8 cellular contexts compared by ENCODE assay signal in genomic region chr21:34615487-34615814, GRCh38. TPM values are rescaled to one million over a fixed set of nuclear protein-coding genes. Genes with fewer than 3 reads are reported as not detected.
DNase-seq lines count a peak whose midpoint lies in the region; ATAC-seq, FAIRE-seq and TF ChIP-seq lines count a peak whose summit lies in the region.

No MANE protein-coding gene starts in this region.

- H3K4me3 ChIP-seq in BJ (ENCODE audit: low read depth, low read length), result peak overlapping the region; percentile 76
- H3K4me3 ChIP-seq in K562, result peak overlapping the region; percentile 59
- peak overlapping the region; percentile 77 to 86 for H3K4me3 ChIP-seq in mucosa of rectum (ENCODE audit: low read length in 2 of 2)

- in situ Hi-C loops in K562 (cut with MboI), result no loop called here

- H3K36me3 ChIP-seq in BJ (ENCODE audit: control insufficient read depth, insufficient read depth, low read length) (no peaks in the 10 kb centered on the region), K562 (ENCODE audit: control insufficient read depth, insufficient read depth, low read length) (no peaks in the 10 kb centered on the region), mucosa of rectum (ENCODE audit: control insufficient read depth in 2 of 2, insufficient read depth in 2 of 2, low read length in 2 of 2) (no peaks in the 10 kb centered on the region)

- TF ChIP-seq CTCF in BJ (IDR thresholded peaks at IDR 0.05; ENCODE audit: insufficient read depth, low read depth, low read length), result no peak
- TF ChIP-seq CTCF in K562 (IDR thresholded peaks at IDR 0.05 in 2 of 3, conservative IDR thresholded peaks at IDR 0.05 in 1 of 3; ENCODE audit: insufficient read depth in 2 of 3, low read depth in 1 of 3, low read length in 3 of 3), result no peak
- TF ChIP-seq CTCF in GM20000 (IDR thresholded peaks at IDR 0.05; ENCODE audit: extremely low read depth, missing control alignments), result no peak

- no peak for FAIRE-seq in K562 (lab: Jason Lieb, UNC)

- 3% methylated on average over 8 of the region's 8 CpGs for WGBS in K562 (ENCODE audit: insufficient coverage, low coverage, missing lambda C conversion rate)

- peak; percentile 9 for ATAC-seq in HG02571 (IDR thresholded peaks at IDR 0.05; ENCODE audit: unreplicated experiment)
- ATAC-seq in K562, result peak; percentile 3; the same call in 1 of the 3 replicates
- ATAC-seq in GM21825 (IDR thresholded peaks at IDR 0.05; ENCODE audit: unreplicated experiment), result no peak

- TF ChIP-seq EP300 in K562 (IDR thresholded peaks at IDR 0.05; ENCODE audit: low read length), result no peak

- no peaks in the 10 kb centered on the region for H3K9me1 ChIP-seq in K562 (ENCODE audit: control insufficient read depth, insufficient read depth, low read length)

- CTCF ChIA-PET in BJ (lab: Yijun Ruan, JAX) (interaction anchor here (0.7 to 2.6 kb wide), 7 partner anchors 10 to 248 kb away, joined by 3 to 13 read pairs (median 4); no protein-coding TSS in a partner anchor), K562 (lab: Yijun Ruan, JAX; ENCODE audit: low intra/inter-chr PET ratio) (interaction anchor here (0.7 kb wide), 1 partner anchor 425 kb away, joined by 5 read pairs; no protein-coding TSS in a partner anchor)

- peak overlapping the region; percentile 81 for H3K4me2 ChIP-seq in K562 (ENCODE audit: insufficient read depth, low read length)

- no peak for DNase-seq in BJ (ENCODE audit: low read depth)
- DNase-seq in K562 (ENCODE audit: extremely low read depth in 1 of 4, low spot score in 3 of 4), result no peak
- DNase-seq in stimulated activated CD4-positive, alpha-beta T cell treated with anti-CD3 and anti-CD28 coated beads, Interleukin-2, amount 100 ng/mL, for 24 hours, result no peak
- DNase-seq in GM20000 (ENCODE audit: low spot score), result no peak
- DNase-seq in posterior cingulate gyrus, result no peak

- H3K79me2 ChIP-seq in K562 (ENCODE audit: control insufficient read depth, insufficient read depth, low read length), result no peaks in the 10 kb centered on the region; the same call in 2 of the 3 replicates

- TF ChIP-seq RAD21 in K562 (CRISPR knock-in tag; conservative IDR thresholded peaks at IDR 0.05 in 1 of 2, IDR thresholded peaks at IDR 0.05 in 1 of 2), result no peak

- H4K20me1 ChIP-seq in K562 (replicated peaks; ENCODE audit: control insufficient read depth, insufficient read depth, low read length), result no peaks in the 10 kb centered on the region; the same call in 1 of the 2 replicates

- peak overlapping the region; percentile 53 to 92; a peak in 3 of 4 replicates for H3K9ac ChIP-seq in K562 (ENCODE audit: insufficient read depth in 1 of 2, low read depth in 2 of 2, low read length in 2 of 2)
- H3K9ac ChIP-seq in mucosa of rectum (ENCODE audit: low read depth in 1 of 2, low read length in 2 of 2), result peak overlapping the region; percentile 64 to 75

- H3K27me3 ChIP-seq in BJ (ENCODE audit: control insufficient read depth, insufficient read depth, low read length) (peaks cover 4% of the 10 kb centered on the region), K562 (ENCODE audit: control insufficient read depth in 2 of 2, insufficient read depth in 2 of 2, low read length in 2 of 2) (peaks cover 0 to 15% of the 10 kb centered on the region in 2 experiments; a peak in 4 of 5 replicates), mucosa of rectum (ENCODE audit: control insufficient read depth in 2 of 2, insufficient read depth in 2 of 2, low read length in 2 of 2) (no peaks in the 10 kb centered on the region)

- no TSS peak for BruUV-seq in K562 (replicated peaks; lab: Mats Ljungman, UMichigan)

- H3K9me3 ChIP-seq in K562 (replicated peaks; ENCODE audit: control insufficient read depth, insufficient read depth, low read depth, low read length) (no peaks in the 10 kb centered on the region), mucosa of rectum (ENCODE audit: control insufficient read depth in 2 of 2, low read length in 2 of 2) (no peaks in the 10 kb centered on the region)

- POLR2A ChIA-PET in BJ (lab: Charles Lee), result no interaction called here
- POLR2A ChIA-PET in K562 (lab: Yijun Ruan, JAX), result interaction anchor here (0.6 to 1.6 kb wide), 6 partner anchors 15 to 933 kb away, joined by 3 to 6 read pairs (median 4); no protein-coding TSS in a partner anchor

- intact Hi-C loops in K562 (cut with micrococcal nuclease) (loop anchor here (5.0 kb wide), 1 partner anchor 52 kb away; the partner anchor contains the start of gene CLIC6), posterior cingulate gyrus (cut with DNase I) (loop anchor here (10.0 kb wide), 2 partner anchors 701 to 971 kb away; partner anchors contain the start of genes ATP5PO, CRYZL1 and ITSN1)

- no peak overlapping the region; the same call in 2 of the 3 replicates for H3K27ac ChIP-seq in K562 (ENCODE audit: extremely low read depth, low read depth, low read length)
- peak overlapping the region; percentile 74 for H3K27ac ChIP-seq in mucosa of rectum (ENCODE audit: low read depth in 2 of 2, low read length in 2 of 2)

- H2AFZ ChIP-seq in K562 (ENCODE audit: low read depth, low read length), result peak overlapping the region; percentile 93

- TF ChIP-seq POLR2A in K562 (conservative IDR thresholded peaks at IDR 0.05), result no peak

- H3K4me1 ChIP-seq in K562 (replicated peaks in 1 of 2; ENCODE audit: control insufficient read depth in 2 of 2, insufficient read depth in 2 of 2, low read length in 2 of 2), result peaks cover 13 to 23% of the 10 kb centered on the region in 2 experiments
- peaks cover 3 to 8% of the 10 kb centered on the region in 2 donors for H3K4me1 ChIP-seq in mucosa of rectum (ENCODE audit: control insufficient read depth in 2 of 2, insufficient read depth in 2 of 2, low read length in 2 of 2)

TF ChIP-seq in K562, 482 proteins besides CTCF, POLR2A, EP300 and RAD21 (continues in another document):
- TF ChIP-seq CBFB (CRISPR knock-in tag; IDR thresholded peaks at IDR 0.05) (no peak), FOXJ2 (tag; IDR thresholded peaks at IDR 0.05) (0 out of 2 replicates have a peak, but pooled peaks have one; percentile 37), SOX6 (IDR thresholded peaks at IDR 0.05) (no peak), NFIC (IDR thresholded peaks at IDR 0.05) (peak; percentile 14; the same call in 1 of the 2 replicates)

RNA-seq across cellular contexts. Expression of gene RCAN1, which starts 0.5 kb away (rescaled TPM):
- 56.2 and 91.8 TPM in 2 replicates for polyA plus RNA-seq in BJ (2011; rRNA removed)
- 51.5 and 70.0 TPM in 2 replicates for polyA minus RNA-seq in BJ (2011; rRNA and poly(A)+ RNA removed)
- 6.1 and 7.8 TPM in 2 replicates for total RNA-seq in K562 (2011; cell fraction: chromatin; rRNA removed; ENCODE audit: low replicate concordance)
- total RNA-seq in K562 (2011; cell fraction: nucleolus; rRNA removed), result 3.8 and 4.2 TPM in 2 replicates
- 6.6 and 7.6 TPM in 2 replicates for total RNA-seq in K562 (2011; cell fraction: nucleoplasm; rRNA removed)
- 11.9 TPM in 2 replicates for total RNA-seq in K562 (2014; rRNA removed)
- total RNA-seq in K562 (2014; rRNA removed; fragmentation: Illumina TruSeq; extraction: Trizol), result 16.5 and 16.9 TPM in 2 replicates
- 12.3 and 14.7 TPM in 2 replicates for total RNA-seq in K562 (2015; rRNA removed; fragmentation: Illumina TruSeq; extraction: Trizol)
- 14.0 and 15.5 TPM in 2 replicates for total RNA-seq in K562 (2021)
- polyA plus RNA-seq in K562 (2011; rRNA removed), result 5.3 and 9.9 TPM in 2 replicates
- 2.7 and 3.8 TPM in 2 replicates for polyA plus RNA-seq in K562 (2011; cell fraction: cytosol; rRNA removed)
- 2.2 and 2.9 TPM in 2 replicates for polyA plus RNA-seq in K562 (2011; cell fraction: nucleus; rRNA removed)
- polyA plus RNA-seq in K562 (2012), result 14.3 and 25.6 TPM in 2 replicates
- polyA plus RNA-seq in K562 (2014; fragmentation: Illumina TruSeq; extraction: Trizol), result 13.4 and 14.9 TPM in 2 replicates
- polyA plus RNA-seq in K562 (2014; fragmentation: Nextera tagmentation; extraction: Ambion mirVana), result 1 to 10 TPM; 4.4 to 6.1 TPM
- 12.3 and 15.0 TPM in 2 replicates for polyA plus RNA-seq in K562 (2014; rRNA removed)
- 8.1 and 11.2 TPM in 2 replicates for polyA minus RNA-seq in K562 (2011; rRNA and poly(A)+ RNA removed)
- polyA minus RNA-seq in K562 (2011; cell fraction: cytosol; rRNA and poly(A)+ RNA removed), result 3.4 and 5.2 TPM in 2 replicates
- 2.7 and 3.3 TPM in 2 replicates for polyA minus RNA-seq in K562 (2011; cell fraction: nucleus; rRNA and poly(A)+ RNA removed)

RNA-seq across cellular contexts. Expression of gene CLIC6, which starts 53.3 kb away (rescaled TPM):
- polyA plus RNA-seq in BJ (2011; rRNA removed) (0.02 and 0.04 TPM in 2 replicates), K562 (2011; rRNA removed) (not detected in 2 replicates), K562 (2014; fragmentation: Illumina TruSeq; extraction: Trizol) (not detected in 2 replicates), K562 (2014; fragmentation: Nextera tagmentation; extraction: Ambion mirVana) (not detected), K562 (2014; rRNA removed) (not detected in 2 replicates)
- not detected in 2 replicates for polyA minus RNA-seq in BJ (2011; rRNA and poly(A)+ RNA removed)
- not detected in 2 replicates for total RNA-seq in K562 (2011; cell fraction: chromatin; rRNA removed; ENCODE audit: low replicate concordance)
- total RNA-seq in K562 (2011; cell fraction: nucleolus; rRNA removed), result not detected in 2 replicates
- total RNA-seq in K562 (2011; cell fraction: nucleoplasm; rRNA removed), result not detected in 2 replicates
- total RNA-seq in K562 (2014; rRNA removed) (not detected in 2 replicates), K562 (2014; rRNA removed; fragmentation: Illumina TruSeq; extraction: Trizol) (not detected in 2 replicates), K562 (2015; rRNA removed; fragmentation: Illumina TruSeq; extraction: Trizol) (not detected in 2 replicates), K562 (2021) (not detected in 2 replicates)
- polyA plus RNA-seq in K562 (2011; cell fraction: cytosol; rRNA removed), result not detected in 2 replicates
- not detected in 2 replicates for polyA plus RNA-seq in K562 (2011; cell fraction: nucleus; rRNA removed)
- 0.01 TPM in 1 of 2 replicates, not detected in the other for polyA plus RNA-seq in K562 (2012)
- not detected in 2 replicates for polyA minus RNA-seq in K562 (2011; rRNA and poly(A)+ RNA removed)
- polyA minus RNA-seq in K562 (2011; cell fraction: cytosol; rRNA and poly(A)+ RNA removed), result not detected in 2 replicates
- not detected in 2 replicates for polyA minus RNA-seq in K562 (2011; cell fraction: nucleus; rRNA and poly(A)+ RNA removed)
